In the genomic region with DNA sequence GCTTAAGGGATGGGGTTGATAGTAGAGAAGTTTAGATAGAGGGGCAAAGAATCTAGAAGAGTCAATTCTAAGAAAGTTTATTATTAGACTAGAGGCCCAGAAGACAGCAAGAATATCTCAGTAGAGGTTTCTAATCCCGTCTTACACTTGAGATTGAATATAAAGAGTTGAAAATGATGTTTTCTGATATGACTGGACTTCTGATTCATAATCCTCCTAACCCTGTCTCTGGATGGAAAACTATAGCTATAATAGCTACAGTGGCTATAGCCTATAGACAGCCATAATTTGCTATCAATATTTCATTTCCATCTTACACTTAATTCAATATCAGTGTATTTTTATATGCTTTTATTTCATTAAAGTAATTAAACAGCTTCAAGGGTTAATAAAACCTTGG, we compare ENCODE assay signal across 8 cellular contexts. TPM values are rescaled to one million over a fixed set of nuclear protein-coding genes. Genes with fewer than 3 reads are reported as not detected.
"Had no signal": no experiment of that assay in that cellular context is flagged by ENCODE, and none has a peak within 500 bp of the region (broad histone marks: within the 10 kb centered on the region; RNA-seq: fewer than 3 reads in every experiment).

No MANE protein-coding gene starts in this region.

- DNase-seq: GDM1, GF-D8 had no signal

- FAIRE-seq: G401.6, GM12891, GM12892, GM18507, GM19239 had no signal

RNA-seq across cellular contexts. Expression of gene GAP43, which starts 60.0 kb away (rescaled TPM):
- total RNA-seq: G401 had no signal
